20 cellular contexts compared by ENCODE assay signal in the genomic region with DNA sequence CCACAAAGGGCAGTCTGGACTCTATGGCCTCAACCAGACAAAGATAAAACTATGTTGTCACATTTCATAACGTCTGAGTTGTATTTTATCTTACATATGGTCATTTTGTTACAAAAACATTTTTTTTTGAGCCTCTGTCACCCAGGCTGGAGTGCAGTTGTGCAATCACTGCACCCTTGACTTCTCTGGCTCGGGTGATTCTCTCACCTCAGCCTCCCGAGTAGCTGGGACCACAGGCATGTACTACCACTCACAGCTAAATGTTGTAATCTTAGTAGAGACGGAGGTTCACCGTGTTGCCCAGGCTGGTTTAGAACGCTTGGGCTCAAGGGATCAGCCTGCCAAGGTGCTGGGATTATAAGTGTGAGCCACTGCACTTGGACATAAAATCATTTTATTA.
DNase-seq lines count a peak whose midpoint lies in the region; ATAC-seq, FAIRE-seq and TF ChIP-seq lines count a peak whose summit lies in the region.
"Had no signal": no experiment of that assay in that cellular context is flagged by ENCODE, and none has a peak within 500 bp of the region (broad histone marks: within the 10 kb centered on the region; RNA-seq: fewer than 3 reads in every experiment).

No MANE protein-coding gene starts in this region.

- ATAC-seq in GM21360 (IDR thresholded peaks at IDR 0.05; ENCODE audit: unreplicated experiment), result no peak

- no peaks in the 10 kb centered on the region for H3K27me3 ChIP-seq in H1 (replicated peaks in 1 of 4; ENCODE audit: control insufficient read depth in 3 of 4, extremely low read depth in 1 of 4, insufficient read depth in 3 of 4, low read length in 3 of 4)
- H3K27me3 ChIP-seq: BLaER1, spleen, uterus had no signal

- H4K91ac ChIP-seq in H1 (replicated peaks; ENCODE audit: insufficient read length, low read length), result no peak overlapping the region

- no peak overlapping the region for H3K4ac ChIP-seq in H1 (replicated peaks; ENCODE audit: insufficient read length, low read depth, low read length)

- no peaks in the 10 kb centered on the region for H3K36me3 ChIP-seq in H1 (ENCODE audit: control insufficient read depth in 2 of 4, insufficient read depth in 4 of 4, low read length in 3 of 4)
- H3K36me3 ChIP-seq: BLaER1, HAP-1, spleen, uterus had no signal

- POLR2A ChIA-PET in H1 (lab: Charles Lee; ENCODE audit: partially characterized antibody), result interaction anchor here (0.6 kb wide), 1 partner anchor 27 kb away, joined by 3 read pairs; no protein-coding TSS in a partner anchor

- H4K20me1 ChIP-seq in H1 (replicated peaks in 1 of 2; ENCODE audit: control insufficient read depth in 1 of 2, insufficient read depth in 2 of 2, low read length in 2 of 2), result no peaks in the 10 kb centered on the region
- H4K20me1 ChIP-seq: BLaER1 had no signal

- no peaks in the 10 kb centered on the region for H3K79me2 ChIP-seq in H1 (ENCODE audit: control insufficient read depth in 1 of 2, insufficient read depth in 2 of 2, low read length in 2 of 2)

- no peak overlapping the region for H3K56ac ChIP-seq in H1 (replicated peaks; ENCODE audit: insufficient read length, low read depth, low read length)

- H3K79me1 ChIP-seq in H1 (ENCODE audit: low read depth, low read length), result no peaks in the 10 kb centered on the region

- no peak overlapping the region for H3K18ac ChIP-seq in H1 (ENCODE audit: extremely low read depth, low read length)

- H3K27ac ChIP-seq in H1 (ENCODE audit: low read depth, low read length), result no peak overlapping the region
- H3K27ac ChIP-seq: BLaER1, spleen, uterus had no signal

- no peak overlapping the region for H2BK15ac ChIP-seq in H1 (ENCODE audit: low read length)

- no peak for TF ChIP-seq EP300 in H1 (IDR thresholded peaks at IDR 0.05; ENCODE audit: borderline replicate concordance in 1 of 2, low read depth in 2 of 2, low read length in 2 of 2)

- no peak overlapping the region for H2BK12ac ChIP-seq in H1 (ENCODE audit: low read depth, low read length)

- no peak for FAIRE-seq in H1 (lab: Jason Lieb, UNC)
- FAIRE-seq: GM12892, islet of Langerhans had no signal

- no peak overlapping the region for H4K8ac ChIP-seq in H1 (ENCODE audit: extremely low read depth, insufficient read depth, low read length)

- H2BK5ac ChIP-seq in H1 (ENCODE audit: low read depth, low read length), result no peak overlapping the region

- no peak for TF ChIP-seq POLR2A in H1 (IDR thresholded peaks at IDR 0.05; ENCODE audit: control extremely low read depth in 1 of 2, low read depth in 2 of 2, low read length in 2 of 2)

- H4K5ac ChIP-seq in H1 (ENCODE audit: insufficient read length, low read depth, low read length), result no peak overlapping the region

- no peak for TF ChIP-seq RAD21 in H1 (IDR thresholded peaks at IDR 0.05 in 1 of 2, conservative IDR thresholded peaks at IDR 0.05 in 1 of 2; ENCODE audit: low read depth in 2 of 2, low read length in 2 of 2)

- no peak overlapping the region for H2BK120ac ChIP-seq in H1 (replicated peaks; ENCODE audit: low read depth, low read length)

- no peak overlapping the region for H2AFZ ChIP-seq in H1 (ENCODE audit: low read length)

- CTCF ChIA-PET in H1 (lab: Charles Lee; ENCODE audit: partially characterized antibody), result interaction anchor here (0.6 kb wide), 1 partner anchor 148 kb away, joined by 3 read pairs; no protein-coding TSS in a partner anchor

- 92% methylated on average over 6 of the region's 6 CpGs; no CpG with 5 or more reads in 1 of the 2 experiments for whole genome bisulfite sequencing in H1 (ENCODE audit: extremely low coverage in 1 of 2, insufficient coverage in 1 of 2, insufficient read length in 1 of 2, insufficient replicate concordance in 2 of 2, low coverage in 1 of 2, low lambda C conversion rate in 2 of 2, missing lambda C conversion rate in 1 of 2), 2 experiments

- DNase-seq in NCI-H510A treated with DMSO at 0.1 percent for 48 hours (lab: John Stamatoyannopoulos, UW), result peak; percentile 83
- no peak for DNase-seq in NCI-H510A (lab: John Stamatoyannopoulos, UW)
- DNase-seq in MV-4-11 (lab: John Stamatoyannopoulos, UW), result peak; percentile 72
- DNase-seq in H1 (ENCODE audit: low read depth in 1 of 2, low spot score in 2 of 2), result no peak
- DNase-seq in myocyte (ENCODE audit: low read depth), result peak; percentile 8
- DNase-seq in midbrain (lab: John Stamatoyannopoulos, UW), result no peak
- DNase-seq in NCI-H446 (lab: John Stamatoyannopoulos, UW), result no peak
- DNase-seq: 8988T; activated CD4-positive, alpha-beta T cell treated with anti-CD3 and anti-CD28 coated beads, Interleukin-2, amount 10 ng/mL, durations not matched to agents 7 days and 5 days; activated CD8-positive, alpha-beta memory T cell treated with anti-CD3 and anti-CD28 coated beads, Interleukin-2, amount 50 U/mL, for 4 hours; activated effector memory CD4-positive, alpha-beta T cell treated with anti-CD3 and anti-CD28 coated beads, Interleukin-2, amount 50 U/mL, for 16 hours; NCI-H526; nephron progenitor cell; spleen; uterus had no signal

- H2BK20ac ChIP-seq in H1 (ENCODE audit: low read length), result no peak overlapping the region

- H3K23ac ChIP-seq in H1 (ENCODE audit: insufficient read length), result no peak overlapping the region

- no peaks in the 10 kb centered on the region for H3K23me2 ChIP-seq in H1 (ENCODE audit: low read depth, low read length)

- H2AK5ac ChIP-seq in H1 (ENCODE audit: low read depth, low read length), result no peak overlapping the region

- H3K9ac ChIP-seq in H1 (replicated peaks in 1 of 4; ENCODE audit: extremely low read depth in 1 of 4, low read depth in 3 of 4, low read length in 3 of 4), result no peak overlapping the region
- H3K9ac ChIP-seq: BLaER1 had no signal

- H3K14ac ChIP-seq in H1 (ENCODE audit: insufficient read length), result no peak overlapping the region

- no peak for TF ChIP-seq CTCF in H1 (IDR thresholded peaks at IDR 0.05; ENCODE audit: control extremely low read depth in 1 of 3, insufficient read depth in 1 of 3, low read depth in 1 of 3, low read length in 3 of 3)

- no peak overlapping the region for H3K4me3 ChIP-seq in H1 (ENCODE audit: extremely low read depth in 1 of 4, insufficient read depth in 2 of 4, low read depth in 3 of 4, low read length in 4 of 4)
- H3K4me3 ChIP-seq: BLaER1, HAP-1, spleen, uterus had no signal

- H3K4me2 ChIP-seq in H1 (ENCODE audit: insufficient read depth in 1 of 2, low read depth in 2 of 2, low read length in 2 of 2), result no peak overlapping the region
- H3K4me2 ChIP-seq: BLaER1 had no signal

- H3K9me3 ChIP-seq in H1 (ENCODE audit: insufficient read depth in 2 of 2, low read depth in 1 of 2, low read length in 1 of 2), result peaks cover 0 to 2% of the 10 kb centered on the region in 2 experiments; a peak in 2 of 4 replicates
- H3K9me3 ChIP-seq: HAP-1, uterus had no signal

- no peaks in the 10 kb centered on the region for H3K4me1 ChIP-seq in H1 (replicated peaks in 1 of 4; ENCODE audit: control insufficient read depth in 3 of 4, insufficient read depth in 4 of 4, low read length in 3 of 4)
- H3K4me1 ChIP-seq: BLaER1, HAP-1, spleen, uterus had no signal

TF ChIP-seq in H1, 55 proteins besides CTCF, POLR2A, EP300 and RAD21:
- TF ChIP-seq SRF (IDR thresholded peaks at IDR 0.05; ENCODE audit: low read depth, low read length) (no peak), CEBPB (IDR thresholded peaks at IDR 0.05; ENCODE audit: low read depth, low read length) (0 out of 2 replicates have a peak, but pooled peaks have one; percentile 40)
TF ChIP-seq in H1: peak in this region for 1.

Comparison
In these comparisons a context has a peak if more than half of its experiments do, and no peak if none do; other contexts are left out.
1. DNase-seq: peak in NCI-H510A treated with DMSO at 0.1 percent for 48 hours (single experiment), MV-4-11 (single experiment) and myocyte (single experiment); none in NCI-H510A (single experiment), H1 (0 of 2), midbrain (single experiment) and NCI-H446 (0 of 2).